Comparison of ENCODE assay signal across 9 cellular contexts in the genomic region with DNA sequence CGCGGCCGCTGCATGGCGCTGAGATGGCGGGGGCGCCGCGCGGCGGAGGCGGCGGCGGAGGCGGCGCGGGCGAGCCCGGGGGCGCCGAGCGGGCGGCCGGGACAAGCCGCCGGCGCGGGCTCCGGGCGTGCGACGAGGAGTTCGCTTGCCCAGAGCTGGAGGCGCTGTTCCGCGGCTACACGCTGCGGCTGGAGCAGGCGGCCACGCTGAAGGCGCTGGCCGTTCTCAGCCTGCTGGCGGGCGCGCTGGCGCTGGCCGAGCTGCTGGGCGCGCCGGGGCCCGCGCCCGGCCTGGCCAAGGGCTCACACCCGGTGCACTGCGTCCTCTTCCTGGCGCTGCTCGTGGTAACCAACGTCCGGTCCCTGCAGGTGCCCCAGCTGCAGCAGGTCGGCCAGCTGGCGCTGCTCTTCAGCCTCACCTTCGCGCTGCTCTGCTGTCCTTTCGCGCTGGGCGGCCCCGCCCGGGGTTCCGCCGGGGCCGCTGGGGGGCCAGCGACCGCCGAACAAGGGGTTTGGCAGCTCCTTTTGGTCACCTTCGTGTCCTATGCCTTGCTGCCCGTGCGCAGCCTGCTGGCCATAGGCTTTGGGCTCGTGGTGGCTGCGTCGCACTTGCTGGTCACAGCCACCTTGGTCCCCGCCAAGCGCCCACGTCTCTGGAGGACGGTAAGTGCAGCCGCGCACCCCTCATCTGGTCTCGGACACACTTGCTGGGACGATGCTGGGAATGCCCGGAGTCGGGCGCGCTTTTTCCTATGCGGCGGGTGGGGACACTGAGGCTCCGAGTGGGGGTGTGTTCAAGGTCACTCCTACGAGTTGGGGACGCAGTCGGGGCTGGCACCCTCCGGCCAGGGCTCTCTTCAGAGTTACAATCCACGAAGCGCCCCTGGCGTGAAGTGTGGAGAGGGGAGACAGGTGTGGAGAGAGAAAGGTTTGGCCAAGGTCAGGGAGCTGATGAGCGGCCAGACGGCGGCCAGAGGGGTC. TPM values are rescaled to one million over a fixed set of nuclear protein-coding genes. Genes with fewer than 3 reads are reported as not detected.
DNase-seq lines count a peak whose midpoint lies in the region; ATAC-seq, FAIRE-seq and TF ChIP-seq lines count a peak whose summit lies in the region.
"Had no signal": no experiment of that assay in that cellular context is flagged by ENCODE, and none has a peak within 500 bp of the region (broad histone marks: within the 10 kb centered on the region; RNA-seq: fewer than 3 reads in every experiment).

No MANE protein-coding gene starts in this region.

- peaks cover 66% of the 10 kb centered on the region for H3K27me3 Mint-ChIP-seq in activated naive CD4-positive, alpha-beta T cell treated with anti-CD3 and anti-CD28 coated beads, Interleukin-2, amount 10 ng/mL, durations not matched to agents 7 days and 5 days
- peaks cover 42% of the 10 kb centered on the region for H3K27me3 Mint-ChIP-seq in activated naive CD4-positive, alpha-beta T cell treated with anti-CD3 and anti-CD28 coated beads for 36 hours (ENCODE audit: low read depth)

- no peak for TF ChIP-seq POLR2A in K562 (conservative IDR thresholded peaks at IDR 0.05)

- peaks cover 0 to 23% of the 10 kb centered on the region in 2 experiments; a peak in 2 of 5 replicates for H3K4me1 ChIP-seq in K562 (replicated peaks in 1 of 2; ENCODE audit: control insufficient read depth in 2 of 2, insufficient read depth in 2 of 2, low read length in 2 of 2)
- peaks cover 10% of the 10 kb centered on the region; the same call in 1 of the 2 replicates for H3K4me1 ChIP-seq in iPS-20b (ENCODE audit: insufficient read depth, low read length)
- peaks cover 0 to 10% of the 10 kb centered on the region in 2 donors for H3K4me1 ChIP-seq in thoracic aorta (ENCODE audit: control insufficient read depth in 1 of 2, low read depth in 2 of 2)

- TF ChIP-seq EP300 in K562 (IDR thresholded peaks at IDR 0.05; ENCODE audit: low read length), result no peak

- TF ChIP-seq CTCF in K562 (IDR thresholded peaks at IDR 0.05 in 2 of 3, conservative IDR thresholded peaks at IDR 0.05 in 1 of 3; ENCODE audit: insufficient read depth in 2 of 3, low read depth in 1 of 3, low read length in 3 of 3) (peak in 1 of 3 experiments; percentile 57; a peak in 2 of 6 replicates), thoracic aorta (IDR thresholded peaks at IDR 0.05) (no peak)

- no TSS peak for BruUV-seq in K562 (replicated peaks; lab: Mats Ljungman, UMichigan)

- 0 out of 2 replicates have a peak overlapping the region, but pooled peaks have one; percentile 58 for H2AFZ ChIP-seq in K562 (ENCODE audit: low read depth, low read length)

- H3K27me3 ChIP-seq in K562 (ENCODE audit: control insufficient read depth in 2 of 2, insufficient read depth in 2 of 2, low read length in 2 of 2), result peaks cover 12 to 46% of the 10 kb centered on the region in 2 experiments; a peak in 3 of 5 replicates
- peaks cover 63% of the 10 kb centered on the region for H3K27me3 ChIP-seq in iPS-20b (ENCODE audit: insufficient read depth, low read length)
- H3K27me3 ChIP-seq in thoracic aorta (replicated peaks; ENCODE audit: insufficient read depth), result no peaks in the 10 kb centered on the region

- CTCF ChIA-PET in activated naive CD4-positive, alpha-beta T cell treated with anti-CD3 and anti-CD28 coated beads, Interleukin-2, amount 10 ng/mL, durations not matched to agents 7 days and 5 days (lab: Charles Lee), result no interaction called here
- CTCF ChIA-PET in activated naive CD4-positive, alpha-beta T cell treated with anti-CD3 and anti-CD28 coated beads for 36 hours (lab: Charles Lee), result interaction anchor here (0.7 kb wide), 1 partner anchor 1465 kb away, joined by 3 read pairs; no protein-coding TSS in a partner anchor
- CTCF ChIA-PET in K562 (lab: Yijun Ruan, JAX; ENCODE audit: low intra/inter-chr PET ratio), result no interaction called here

- H3K9me3 Mint-ChIP-seq in activated naive CD4-positive, alpha-beta T cell treated with anti-CD3 and anti-CD28 coated beads, Interleukin-2, amount 10 ng/mL, durations not matched to agents 7 days and 5 days, result no peaks in the 10 kb centered on the region
- no peaks in the 10 kb centered on the region for H3K9me3 Mint-ChIP-seq in activated naive CD4-positive, alpha-beta T cell treated with anti-CD3 and anti-CD28 coated beads for 36 hours

- no peaks in the 10 kb centered on the region for H3K36me3 ChIP-seq in K562 (ENCODE audit: control insufficient read depth, insufficient read depth, low read length)
- H3K36me3 ChIP-seq in iPS-20b (ENCODE audit: insufficient read depth, low read depth, low read length), result no peaks in the 10 kb centered on the region
- no peaks in the 10 kb centered on the region for H3K36me3 ChIP-seq in thoracic aorta

- FAIRE-seq in K562 (lab: Jason Lieb, UNC), result no peak

- H3K4me1 Mint-ChIP-seq in activated naive CD4-positive, alpha-beta T cell treated with anti-CD3 and anti-CD28 coated beads, Interleukin-2, amount 10 ng/mL, durations not matched to agents 7 days and 5 days, result no peaks in the 10 kb centered on the region
- H3K4me1 Mint-ChIP-seq in activated naive CD4-positive, alpha-beta T cell treated with anti-CD3 and anti-CD28 coated beads for 36 hours (ENCODE audit: low read depth), result no peaks in the 10 kb centered on the region

- no peaks in the 10 kb centered on the region for H3K9me1 ChIP-seq in K562 (ENCODE audit: control insufficient read depth, insufficient read depth, low read length)

- H3K27ac Mint-ChIP-seq in activated naive CD4-positive, alpha-beta T cell treated with anti-CD3 and anti-CD28 coated beads, Interleukin-2, amount 10 ng/mL, durations not matched to agents 7 days and 5 days, result no peak overlapping the region
- H3K27ac Mint-ChIP-seq in activated naive CD4-positive, alpha-beta T cell treated with anti-CD3 and anti-CD28 coated beads for 36 hours, result no peak overlapping the region
- H3K27ac Mint-ChIP-seq: naive B cell had no signal

- H3K4me2 ChIP-seq in K562 (ENCODE audit: insufficient read depth, low read length), result peak overlapping the region; percentile 46

- H3K36me3 Mint-ChIP-seq in activated naive CD4-positive, alpha-beta T cell treated with anti-CD3 and anti-CD28 coated beads, Interleukin-2, amount 10 ng/mL, durations not matched to agents 7 days and 5 days, result no peaks in the 10 kb centered on the region
- no peaks in the 10 kb centered on the region for H3K36me3 Mint-ChIP-seq in activated naive CD4-positive, alpha-beta T cell treated with anti-CD3 and anti-CD28 coated beads for 36 hours (ENCODE audit: low read depth)

- no peak overlapping the region for H3K27ac ChIP-seq in K562 (ENCODE audit: extremely low read depth, low read depth, low read length)
- H3K27ac ChIP-seq in iPS-20b (ENCODE audit: low read length), result no peak overlapping the region
- no peak overlapping the region for H3K27ac ChIP-seq in thoracic aorta

- H3K4me3 Mint-ChIP-seq in activated naive CD4-positive, alpha-beta T cell treated with anti-CD3 and anti-CD28 coated beads, Interleukin-2, amount 10 ng/mL, durations not matched to agents 7 days and 5 days, result peak overlapping the region; percentile 31
- no peak overlapping the region for H3K4me3 Mint-ChIP-seq in activated naive CD4-positive, alpha-beta T cell treated with anti-CD3 and anti-CD28 coated beads for 36 hours

- intact Hi-C loops in activated naive CD4-positive, alpha-beta T cell treated with anti-CD3 and anti-CD28 coated beads for 36 hours (cut with micrococcal nuclease), result no loop called here
- intact Hi-C loops in K562 (cut with micrococcal nuclease), result no loop called here

- in situ Hi-C loops in K562 (cut with MboI), result no loop called here

- H3K9ac ChIP-seq in K562 (ENCODE audit: insufficient read depth in 1 of 2, low read depth in 2 of 2, low read length in 2 of 2) (peak overlapping the region in 1 of 2 experiments; percentile 64; a peak in 2 of 4 replicates), iPS-20b (ENCODE audit: low read depth, low read length) (peak overlapping the region; percentile 75; the same call in 1 of the 2 replicates)

- H3K4me3 ChIP-seq in K562 (peak overlapping the region; percentile 22; the same call in 1 of the 2 replicates), iPS-20b (ENCODE audit: low read length) (peak overlapping the region; percentile 78), thoracic aorta (peak overlapping the region; percentile 56)

- 12% methylated on average over 72 of the region's 104 CpGs for WGBS in K562 (ENCODE audit: insufficient coverage, low coverage, missing lambda C conversion rate)

- H3K79me2 ChIP-seq in K562 (ENCODE audit: control insufficient read depth, insufficient read depth, low read length), result no peaks in the 10 kb centered on the region

- POLR2A ChIA-PET in K562 (lab: Yijun Ruan, JAX), result no interaction called here

- no peak for DNase-seq in activated naive CD4-positive, alpha-beta T cell treated with anti-CD3 and anti-CD28 coated beads, Interleukin-2, amount 10 ng/mL, durations not matched to agents 7 days and 5 days
- DNase-seq in activated naive CD4-positive, alpha-beta T cell treated with anti-CD3 and anti-CD28 coated beads for 36 hours, result no peak
- peak; percentile 37 for DNase-seq in LoVo (ENCODE audit: low spot score)
- DNase-seq in K562 (ENCODE audit: extremely low read depth in 1 of 4, low spot score in 3 of 4), result peak in 2 of 4 experiments; percentile 55 to 58
- no peak for DNase-seq in thoracic aorta (ENCODE audit: low spot score)
- DNase-seq in NCI-H187 (lab: John Stamatoyannopoulos, UW), result no peak
- DNase-seq: naive B cell had no signal

- H4K20me1 ChIP-seq in K562 (replicated peaks; ENCODE audit: control insufficient read depth, insufficient read depth, low read length), result no peaks in the 10 kb centered on the region

- TF ChIP-seq RAD21 in K562 (CRISPR knock-in tag; conservative IDR thresholded peaks at IDR 0.05 in 1 of 2, IDR thresholded peaks at IDR 0.05 in 1 of 2), result no peak

- peak; percentile 95 for ATAC-seq in K562
- ATAC-seq in thoracic aorta (ENCODE audit: insufficient number of reproducible peaks, low FRiP score, low read depth), result no peak
- ATAC-seq in HG03469 (IDR thresholded peaks at IDR 0.05; ENCODE audit: unreplicated experiment), result no peak

- H3K9me3 ChIP-seq in K562 (replicated peaks; ENCODE audit: control insufficient read depth, insufficient read depth, low read depth, low read length) (no peaks in the 10 kb centered on the region), iPS-20b (ENCODE audit: insufficient read depth, low read depth, low read length) (no peaks in the 10 kb centered on the region), thoracic aorta (no peaks in the 10 kb centered on the region)

RNA-seq across cellular contexts. Expression of a gene that starts 0.6 kb away (rescaled TPM):
- total RNA-seq in activated naive CD4-positive, alpha-beta T cell treated with anti-CD3 and anti-CD28 coated beads for 36 hours, result under 1 TPM; 0.29 to 0.30 TPM
- 0.23 and 0.65 TPM in 2 replicates for total RNA-seq in K562 (2011; cell fraction: chromatin; rRNA removed; ENCODE audit: low replicate concordance)
- total RNA-seq in K562 (2011; cell fraction: nucleolus; rRNA removed), result 0.13 and 0.17 TPM in 2 replicates
- total RNA-seq in K562 (2011; cell fraction: nucleoplasm; rRNA removed), result 0.15 and 0.61 TPM in 2 replicates
- total RNA-seq in K562 (2014; rRNA removed) (not detected in 2 replicates), K562 (2014; rRNA removed; fragmentation: Illumina TruSeq; extraction: Trizol) (not detected in 2 replicates), K562 (2015; rRNA removed; fragmentation: Illumina TruSeq; extraction: Trizol) (under 0.01 and 0.04 TPM in 2 replicates), K562 (2021) (0.02 and 0.16 TPM in 2 replicates), thoracic aorta (under 1 TPM; 0.14 to 0.85 TPM)
- polyA plus RNA-seq in K562 (2011; rRNA removed) (0.18 TPM in 1 of 2 replicates, not detected in the other), K562 (2014; fragmentation: Illumina TruSeq; extraction: Trizol) (0.03 and 0.10 TPM in 2 replicates), K562 (2014; fragmentation: Nextera tagmentation; extraction: Ambion mirVana) (not detected), K562 (2014; rRNA removed) (0.01 and 0.09 TPM in 2 replicates)
- 0.06 and 0.09 TPM in 2 replicates for polyA plus RNA-seq in K562 (2011; cell fraction: cytosol; rRNA removed)
- 0.23 TPM in 1 of 2 replicates, not detected in the other for polyA plus RNA-seq in K562 (2011; cell fraction: nucleus; rRNA removed)
- polyA plus RNA-seq in K562 (2012), result 0.01 and 0.07 TPM in 2 replicates
- 0.18 and 0.46 TPM in 2 replicates for polyA minus RNA-seq in K562 (2011; rRNA and poly(A)+ RNA removed)
- polyA minus RNA-seq in K562 (2011; cell fraction: cytosol; rRNA and poly(A)+ RNA removed), result not detected in 2 replicates
- under 0.01 and 0.27 TPM in 2 replicates for polyA minus RNA-seq in K562 (2011; cell fraction: nucleus; rRNA and poly(A)+ RNA removed)

Comparison
In these comparisons a context has a peak if more than half of its experiments do, and no peak if none do; other contexts are left out.
1. H3K4me3 ChIP-seq: peak in every context shown above with its lines; median percentile 78 in iPS-20b; 56 in thoracic aorta; 22 in K562.